ENCODE assay signal across 12 cellular contexts in genomic region chr7:159012353-159013069, GRCh38.
DNase-seq lines count a peak whose midpoint lies in the region; ATAC-seq and TF ChIP-seq lines count a peak whose summit lies in the region.
"Had no signal": no experiment of that assay in that cellular context is flagged by ENCODE, and none has a peak within 500 bp of the region (broad histone marks: within the 10 kb centered on the region; RNA-seq: fewer than 3 reads in every experiment).

No MANE protein-coding gene starts in this region.

- no peaks in the 10 kb centered on the region for H3K27me3 Mint-ChIP-seq in naive thymus-derived CD8-positive, alpha-beta T cell
- H3K27me3 Mint-ChIP-seq in osteocyte (ENCODE audit: unreplicated experiment) = peaks cover 6% of the 10 kb centered on the region

- POLR2A ChIA-PET in naive thymus-derived CD8-positive, alpha-beta T cell (lab: Charles Lee) = no interaction called here

- peak; percentile 9 to 53 for ATAC-seq in left cardiac atrium
- ATAC-seq in HG02642 (IDR thresholded peaks at IDR 0.05; ENCODE audit: poor library complexity, unreplicated experiment) = no peak
- ATAC-seq in naive thymus-derived CD8-positive, alpha-beta T cell = no peak

- no peak for TF ChIP-seq CTCF in osteocyte (IDR thresholded peaks at IDR 0.05)

- H3K27ac ChIP-seq in SJCRH30 = peak overlapping the region; percentile 99

- no peaks in the 10 kb centered on the region for H3K9me3 ChIP-seq in SJCRH30 (replicated peaks)

- no peaks in the 10 kb centered on the region for H3K27me3 ChIP-seq in SJCRH30

- peaks cover 18% of the 10 kb centered on the region for H3K4me1 ChIP-seq in SJCRH30

- H3K27ac Mint-ChIP-seq in naive thymus-derived CD8-positive, alpha-beta T cell = no peak overlapping the region
- no peak overlapping the region for H3K27ac Mint-ChIP-seq in osteocyte (ENCODE audit: unreplicated experiment)

- DNase-seq in DMS79 treated with DMSO at 0.1 percent for 48 hours (lab: John Stamatoyannopoulos, UW) (peak; percentile 19), SJCRH30 (peak; percentile 73 to 81), left cardiac atrium (peak; percentile 80), renal cortical epithelial cell (ENCODE audit: low read depth) (peak; percentile 7), kidney glomerular epithelial cell (lab: John Stamatoyannopoulos, UW) (no peak), osteocyte (ENCODE audit: extremely low spot score, unreplicated experiment) (no peak)
- no peak for DNase-seq in naive thymus-derived CD8-positive, alpha-beta T cell
- DNase-seq: COR-L47, H7, NCI-H524 treated with DMSO at 0.1 percent for 48 hours, trophoblast cell had no signal

- no peaks in the 10 kb centered on the region for H3K4me1 Mint-ChIP-seq in naive thymus-derived CD8-positive, alpha-beta T cell
- peaks cover 33% of the 10 kb centered on the region for H3K4me1 Mint-ChIP-seq in osteocyte (ENCODE audit: unreplicated experiment)

- intact Hi-C loops in left cardiac atrium (cut with DNase I) = no loop called here

- peak overlapping the region; percentile 74 for H3K4me3 ChIP-seq in SJCRH30

- no peak overlapping the region for H3K4me3 Mint-ChIP-seq in naive thymus-derived CD8-positive, alpha-beta T cell
- H3K4me3 Mint-ChIP-seq in osteocyte (ENCODE audit: unreplicated experiment) = no peak overlapping the region

- H3K9me3 Mint-ChIP-seq in naive thymus-derived CD8-positive, alpha-beta T cell = no peaks in the 10 kb centered on the region
- no peaks in the 10 kb centered on the region for H3K9me3 Mint-ChIP-seq in osteocyte (ENCODE audit: unreplicated experiment)

- H3K36me3 ChIP-seq in SJCRH30 = peaks cover 9% of the 10 kb centered on the region

- H3K36me3 Mint-ChIP-seq in naive thymus-derived CD8-positive, alpha-beta T cell = no peaks in the 10 kb centered on the region
- H3K36me3 Mint-ChIP-seq in osteocyte (ENCODE audit: unreplicated experiment) = no peaks in the 10 kb centered on the region

Comparison
In these comparisons a context has a peak if more than half of its experiments do, and no peak if none do; other contexts are left out.
1. DNase-seq: peak in DMS79 treated with DMSO at 0.1 percent for 48 hours (single experiment), SJCRH30 (2 of 2), left cardiac atrium (single experiment) and renal cortical epithelial cell (single experiment); none in kidney glomerular epithelial cell (single experiment), naive thymus-derived CD8-positive, alpha-beta T cell (0 of 10) and osteocyte (single experiment).
2. ATAC-seq: peak in left cardiac atrium (2 of 2); none in HG02642 (single experiment) and naive thymus-derived CD8-positive, alpha-beta T cell (0 of 2).